ENCODE assay signal across 8 cellular contexts in genomic region chr15:101008158-101009139, GRCh38.
DNase-seq lines count a peak whose midpoint lies in the region; ATAC-seq and TF ChIP-seq lines count a peak whose summit lies in the region.

No MANE protein-coding gene starts in this region.

- peaks cover 14% of the 10 kb centered on the region for H3K4me1 ChIP-seq in PC-3 (ENCODE audit: insufficient read depth, low read length)

- peak overlapping the region; percentile 70 for H3K4me3 ChIP-seq in PC-3 (ENCODE audit: low read length)
- H3K4me3 ChIP-seq in fibroblast of pulmonary artery (replicated peaks; ENCODE audit: low read depth, low read length) = peak overlapping the region; percentile 39

- peaks cover 12% of the 10 kb centered on the region for H3K36me3 ChIP-seq in PC-3 (ENCODE audit: low read depth, low read length)

- peak overlapping the region; percentile 86 to 91 (median 89) for H3K4me3 Mint-ChIP-seq in nephron

- peaks cover 27% of the 10 kb centered on the region for H3K27me3 Mint-ChIP-seq in nephron (ENCODE audit: low read depth)

- intact Hi-C loops in PC-3 (cut with micrococcal nuclease) = loop anchor here (5.0 kb wide), 1 partner anchor 71 kb away; no protein-coding TSS in a partner anchor

- POLR2A ChIA-PET in PC-3 (lab: Charles Lee; ENCODE audit: unreplicated experiment) = interaction anchor here (0.6 kb wide), 1 partner anchor 244 kb away, joined by 6 read pairs; the partner anchor contains the start of gene CHSY1

- no peaks in the 10 kb centered on the region for H4K20me1 ChIP-seq in PC-3 (ENCODE audit: low read length)

- H3K36me3 Mint-ChIP-seq in nephron (ENCODE audit: low read depth) = peaks cover 8% of the 10 kb centered on the region

- ATAC-seq in GM21526 (IDR thresholded peaks at IDR 0.05; ENCODE audit: low FRiP score, unreplicated experiment) (peak; percentile 79), PC-3 (peak; percentile 77)

- peak overlapping the region; percentile 97 for H3K4me2 ChIP-seq in PC-3 (ENCODE audit: low read length)

- H2AFZ ChIP-seq in PC-3 (ENCODE audit: low read length) = peak overlapping the region; percentile 91

- no peaks in the 10 kb centered on the region for H3K79me2 ChIP-seq in PC-3 (ENCODE audit: low read length)

- H3K27me3 ChIP-seq in PC-3 (ENCODE audit: low read length) = no peaks in the 10 kb centered on the region

- H3K9me3 Mint-ChIP-seq in nephron = peaks cover 19% of the 10 kb centered on the region

- H3K27ac Mint-ChIP-seq in nephron = peak overlapping the region; percentile 55 to 94 (median 66)

- no peaks in the 10 kb centered on the region for H3F3A ChIP-seq in PC-3 (ENCODE audit: low read length, unreplicated experiment)

- DNase-seq in D341Med (ENCODE audit: low spot score) (peak; percentile 91), HuH-7.5 (ENCODE audit: low spot score) (peak; percentile 86), PC-3 (peak; percentile 91), activated T-helper 1 cell treated with Interleukin-2 at 50 U/mL for 16 hours (ENCODE audit: low read depth) (peak; percentile 77), fibroblast of pulmonary artery (ENCODE audit: low read depth) (peak; percentile 71)
- peak; percentile 53 to 89 (median 78) for DNase-seq in stimulated activated naive CD4-positive, alpha-beta T cell (lab: John Stamatoyannopoulos, UW)

- peaks cover 11% of the 10 kb centered on the region for H3K9me3 ChIP-seq in PC-3 (ENCODE audit: low read length)

- no peaks in the 10 kb centered on the region for H3K9me2 ChIP-seq in PC-3 (replicated peaks; ENCODE audit: low read length)

- TF ChIP-seq CTCF in PC-3 (conservative IDR thresholded peaks at IDR 0.05; ENCODE audit: low read depth, low read length) = peak; percentile 90
- TF ChIP-seq CTCF in fibroblast of pulmonary artery (IDR thresholded peaks at IDR 0.05; ENCODE audit: low read length, missing control alignments) = peak; percentile 93
- peak; percentile 97 to 99 (median 98) for TF ChIP-seq CTCF in nephron (IDR thresholded peaks at IDR 0.05; ENCODE audit: unreplicated experiment in 3 of 3)

- H3K27ac ChIP-seq in PC-3 (ENCODE audit: low read length) = no peak overlapping the region

- peaks cover 34% of the 10 kb centered on the region for H3K4me1 Mint-ChIP-seq in nephron

- H3K9ac ChIP-seq in PC-3 (ENCODE audit: low read length) = peak overlapping the region; percentile 52

- BruUV-seq in PC-3 (replicated peaks; lab: Mats Ljungman, UMichigan) = no TSS peak

- CTCF ChIA-PET in PC-3 (lab: Charles Lee) = interaction anchor here (0.5 to 1.2 kb wide), 5 partner anchors 53 to 644 kb away, joined by 3 to 14 read pairs (median 3); no protein-coding TSS in a partner anchor
